ENCODE assay signal across 1 cellular context in genomic region chr4:142312391-142312790, GRCh38.
TF ChIP-seq lines count a peak whose summit lies in the region.

No MANE protein-coding gene starts in this region.

TF ChIP-seq in HepG2, 621 proteins besides CTCF, POLR2A, EP300 and RAD21 (continued from another document):
- TF ChIP-seq ZNF704 (CRISPR knock-in tag; IDR thresholded peaks at IDR 0.05; ENCODE audit: borderline replicate concordance) (no peak), MEF2D (CRISPR knock-in tag; IDR thresholded peaks at IDR 0.05) (no peak), TCF12 (IDR thresholded peaks at IDR 0.05) (no peak), TCF12 (CRISPR knock-in tag; IDR thresholded peaks at IDR 0.05) (no peak), IKZF1 (IDR thresholded peaks at IDR 0.05) (no peak), DNMT3B (CRISPR knock-in tag; conservative IDR thresholded peaks at IDR 0.05) (no peak), SRF (IDR thresholded peaks at IDR 0.05; ENCODE audit: low read depth, low read length) (no peak)
